ENCODE assay signal across 1 cellular context in the genomic region with DNA sequence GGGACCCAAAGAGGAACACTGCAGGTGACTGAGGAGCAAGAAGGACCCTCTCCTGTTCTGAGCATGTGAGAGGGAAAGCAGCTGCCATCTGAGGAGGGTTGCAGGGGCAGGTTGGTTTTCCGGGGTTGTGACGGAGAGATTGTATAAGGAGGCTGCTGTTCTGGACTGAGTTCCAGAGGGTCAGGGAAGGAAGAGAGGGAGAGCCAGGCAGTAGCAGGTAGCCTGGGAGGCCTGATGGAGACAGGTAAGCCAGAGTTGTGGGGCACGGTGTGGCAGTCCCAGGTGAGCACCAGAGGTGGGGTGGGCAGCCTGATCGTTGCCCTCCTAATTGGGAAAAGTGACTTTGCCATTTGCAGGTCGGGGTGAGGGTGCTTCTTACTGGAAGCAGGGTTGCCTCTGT.
TF ChIP-seq lines count a peak whose summit lies in the region.

No MANE protein-coding gene starts in this region.

TF ChIP-seq in GM12878, 131 proteins besides CTCF, POLR2A, EP300 and RAD21:
- TF ChIP-seq NFYA (IDR thresholded peaks at IDR 0.05; ENCODE audit: borderline replicate concordance, low read depth, low read length) (no peak), ZZZ3 (IDR thresholded peaks at IDR 0.05; ENCODE audit: control insufficient read depth, insufficient read length, low read depth) (no peak), ZNF24 (IDR thresholded peaks at IDR 0.05) (no peak), ATF7 (IDR thresholded peaks at IDR 0.05; ENCODE audit: low read depth) (no peak)
